Comparison of ENCODE assay signal across 27 cellular contexts in genomic region chr6:160494576-160494975, GRCh38.
"Had no signal": no experiment of that assay in that cellular context is flagged by ENCODE, and none has a peak within 500 bp of the region (broad histone marks: within the 10 kb centered on the region; RNA-seq: fewer than 3 reads in every experiment).

No MANE protein-coding gene starts in this region.

- H3K36me3 ChIP-seq: ascending aorta had no signal

- H3K9me3 ChIP-seq: ascending aorta had no signal

- H3K27ac ChIP-seq: ascending aorta, VCaP had no signal

- H3K4me3 ChIP-seq: ascending aorta had no signal

- ATAC-seq: activated CD8-positive, alpha-beta memory T cell treated with anti-CD3 and anti-CD28 coated beads, Interleukin-2, amount 10 ng/mL, durations not matched to agents 7 days and 5 days; activated CD8-positive, alpha-beta T cell treated with anti-CD3 and anti-CD28 coated beads for 36 hours; activated naive CD8-positive, alpha-beta T cell treated with anti-CD3 and anti-CD28 coated beads, Interleukin-2, amount 50 U/mL, for 24 hours had no signal

- H3K27me3 ChIP-seq: ascending aorta had no signal

- DNase-seq: activated B cell treated with CpG ODN at 0.5 μM for 24 hours; activated CD4-positive, alpha-beta memory T cell treated with anti-CD3 and anti-CD28 coated beads for 36 hours; activated CD4-positive, alpha-beta T cell treated with anti-CD3 and anti-CD28 coated beads for 4 hours; activated CD4-positive, alpha-beta T cell treated with anti-CD3 and anti-CD28 coated beads, Interleukin-2, amount 10 ng/mL, durations not matched to agents 24 days and 14 days; activated CD4-positive, alpha-beta T cell treated with anti-CD3 and anti-CD28 coated beads, Interleukin-2, amount 50 U/mL, for 1 hour; activated CD4-positive, alpha-beta T cell treated with anti-CD3 and anti-CD28 coated beads, Interleukin-2, amount 50 U/mL, for 4 hours; activated CD4-positive, CD25-positive, alpha-beta regulatory T cell treated with anti-CD3 and anti-CD28 coated beads, Interleukin-2, amount 50 U/mL, for 72 hours; activated CD8-positive, alpha-beta memory T cell treated with anti-CD3 and anti-CD28 coated beads for 24 hours; activated CD8-positive, alpha-beta memory T cell treated with anti-CD3 and anti-CD28 coated beads, Interleukin-2, amount 10 ng/mL, durations not matched to agents 7 days and 5 days; activated CD8-positive, alpha-beta memory T cell treated with anti-CD3 and anti-CD28 coated beads, Interleukin-2, amount 50 U/mL, for 48 hours; activated CD8-positive, alpha-beta T cell treated with anti-CD3 and anti-CD28 coated beads for 36 hours; activated effector memory CD4-positive, alpha-beta T cell treated with Interleukin-2 at 50 U/mL for 16 hours; activated gamma-delta T cell; activated naive CD4-positive, alpha-beta T cell treated with anti-CD3 and anti-CD28 coated beads, Interleukin-2, amount 10 ng/mL, durations not matched to agents 7 days and 5 days; activated naive CD4-positive, alpha-beta T cell treated with Interleukin-2 at 50 U/mL for 16 hours; activated naive CD8-positive, alpha-beta T cell treated with anti-CD3 and anti-CD28 coated beads, Interleukin-2, amount 10 ng/mL, durations not matched to agents 7 days and 5 days; activated naive CD8-positive, alpha-beta T cell treated with anti-CD3 and anti-CD28 coated beads, Interleukin-2, amount 50 U/mL, for 24 hours; activated T-cell treated with anti-CD3 and anti-CD28 coated beads, Interleukin-2, amount 50 U/mL, for 24 hours; activated T-cell treated with anti-CD3 and anti-CD28 coated beads, Interleukin-2, amount 50 U/mL, for 48 hours; amygdala; anterior cingulate cortex; central memory CD4-positive, alpha-beta T cell; T-helper 1 cell; T-helper 2 cell; T-helper 9 cell had no signal
